1 cellular context compared by ENCODE assay signal in genomic region chr9:136686794-136687711, GRCh38.
TF ChIP-seq lines count a peak whose summit lies in the region.

TSS of gene AGPAT2 (minus strand) at chr9:136687457. CDS start at chr9:136687357, 100 bp downstream.

TF ChIP-seq in H1, 55 proteins besides CTCF, POLR2A, EP300 and RAD21 (continued from another document):
- 0 out of 2 replicates have a peak, but pooled peaks have one; percentile 26 for TF ChIP-seq TAF1 (IDR thresholded peaks at IDR 0.05; ENCODE audit: low read depth, low read length)
- peak; percentile 18; the same call in 1 of the 2 replicates for TF ChIP-seq GABPA (IDR thresholded peaks at IDR 0.05; ENCODE audit: borderline replicate concordance, insufficient read depth, low read length)
